ENCODE assay signal across 11 cellular contexts in genomic region chr2:98761267-98761781, GRCh38. TPM values are rescaled to one million over a fixed set of nuclear protein-coding genes. Genes with fewer than 3 reads are reported as not detected.
DNase-seq lines count a peak whose midpoint lies in the region; ATAC-seq and TF ChIP-seq lines count a peak whose summit lies in the region.
"Had no signal": no experiment of that assay in that cellular context is flagged by ENCODE, and none has a peak within 500 bp of the region (broad histone marks: within the 10 kb centered on the region; RNA-seq: fewer than 3 reads in every experiment).

No MANE protein-coding gene starts in this region.

- TF ChIP-seq CTCF in glutamatergic neuron (IDR thresholded peaks at IDR 0.05; ENCODE audit: partially characterized antibody, unreplicated experiment) (no peak), lower leg skin (IDR thresholded peaks at IDR 0.05) (no peak)

- no peak for TF ChIP-seq POLR2A in lower leg skin (IDR thresholded peaks at IDR 0.05)

- peak overlapping the region; percentile 88 for H3K27ac Mint-ChIP-seq in activated T-cell treated with anti-CD3 and anti-CD28 coated beads, Interleukin-2, amount 50 U/mL, for 72 hours
- H3K27ac Mint-ChIP-seq in glutamatergic neuron (ENCODE audit: unreplicated experiment), result peak overlapping the region; percentile 78

- no peak overlapping the region for H3K4me3 ChIP-seq in lower leg skin (ENCODE audit: low read depth, poor library complexity, severe bottlenecking)
- H3K4me3 ChIP-seq: SK-N-MC had no signal

- peak; percentile 80 to 84 for ATAC-seq in activated T-cell treated with anti-CD3 and anti-CD28 coated beads, Interleukin-2, amount 50 U/mL, for 72 hours (replicated peaks in 1 of 2)
- ATAC-seq: HCT116 had no signal

- intact Hi-C loops in lower leg skin (cut with DNase I; ENCODE audit: low total_unique reads), result no loop called here

- no peaks in the 10 kb centered on the region for H3K36me3 Mint-ChIP-seq in activated T-cell treated with anti-CD3 and anti-CD28 coated beads, Interleukin-2, amount 50 U/mL, for 72 hours (ENCODE audit: insufficient read depth in 2 of 2)
- H3K36me3 Mint-ChIP-seq in glutamatergic neuron (ENCODE audit: unreplicated experiment), result no peaks in the 10 kb centered on the region

- WGBS in lower leg skin, 2 donors, result 59 to 70% methylated on average over 9 of the region's 9 CpGs

- no peaks in the 10 kb centered on the region for H3K27me3 Mint-ChIP-seq in activated T-cell treated with anti-CD3 and anti-CD28 coated beads, Interleukin-2, amount 50 U/mL, for 72 hours (ENCODE audit: low read depth)
- H3K27me3 Mint-ChIP-seq in glutamatergic neuron (ENCODE audit: unreplicated experiment), result peaks cover 5% of the 10 kb centered on the region

- H3K4me1 Mint-ChIP-seq in activated T-cell treated with anti-CD3 and anti-CD28 coated beads, Interleukin-2, amount 50 U/mL, for 72 hours (ENCODE audit: low read depth), result peaks cover 76% of the 10 kb centered on the region
- H3K4me1 Mint-ChIP-seq in glutamatergic neuron (ENCODE audit: low read depth, unreplicated experiment), result peaks cover 7% of the 10 kb centered on the region

- no peaks in the 10 kb centered on the region for H3K9me3 Mint-ChIP-seq in activated T-cell treated with anti-CD3 and anti-CD28 coated beads, Interleukin-2, amount 50 U/mL, for 72 hours
- H3K9me3 Mint-ChIP-seq in glutamatergic neuron (ENCODE audit: unreplicated experiment), result peaks cover 7% of the 10 kb centered on the region

- peak; percentile 51 for DNase-seq in RPMI8226
- DNase-seq in activated T-cell treated with anti-CD3 and anti-CD28 coated beads, Interleukin-2, amount 50 U/mL, for 72 hours, result peak; percentile 71 to 81
- peak; percentile 68 for DNase-seq in glutamatergic neuron
- DNase-seq in stimulated activated CD8-positive, alpha-beta memory T cell treated with anti-CD3 and anti-CD28 coated beads, Interleukin-4, amount 100 ng/mL, for 48 hours, result peak; percentile 77
- DNase-seq in ureter (ENCODE audit: low spot score), result no peak
- DNase-seq in lower leg skin (ENCODE audit: low spot score in 2 of 2), result no peak
- no peak for DNase-seq in GM03348 (ENCODE audit: low spot score)
- no peak for DNase-seq in NK-92 treated with Interleukin-12 subunit alpha and Interleukin-12 subunit beta, amount 100 ng/mL, for 24 hours (lab: John Stamatoyannopoulos, UW)
- DNase-seq: MV-4-11 had no signal

- H3K4me3 Mint-ChIP-seq in activated T-cell treated with anti-CD3 and anti-CD28 coated beads, Interleukin-2, amount 50 U/mL, for 72 hours, result peak overlapping the region; percentile 30 to 81
- no peak overlapping the region for H3K4me3 Mint-ChIP-seq in glutamatergic neuron (ENCODE audit: unreplicated experiment)

RNA-seq across cellular contexts. Expression of gene MGAT4A, which starts 30.4 kb away (rescaled TPM):
- 100 to 1,000 TPM; 108 to 109 TPM for total RNA-seq in activated T-cell treated with anti-CD3 and anti-CD28 coated beads, Interleukin-2, amount 50 U/mL, for 72 hours
- total RNA-seq in glutamatergic neuron (ENCODE audit: unreplicated experiment) (35.8 TPM), ureter (63.8 TPM), lower leg skin (10 to 100 TPM in 3 of 4 donors, 1 to 10 TPM in 1; 7.3 to 24.9 (median 14.2) TPM)

Comparison
In these comparisons a context has a peak if more than half of its experiments do, and no peak if none do; other contexts are left out.
1. DNase-seq: peak in RPMI8226 (single experiment), activated T-cell treated with anti-CD3 and anti-CD28 coated beads, Interleukin-2, amount 50 U/mL, for 72 hours (2 of 2), glutamatergic neuron (single experiment) and stimulated activated CD8-positive, alpha-beta memory T cell treated with anti-CD3 and anti-CD28 coated beads, Interleukin-4, amount 100 ng/mL, for 48 hours (single experiment); none in ureter (single experiment), lower leg skin (0 of 2), GM03348 (single experiment) and NK-92 treated with Interleukin-12 subunit alpha and Interleukin-12 subunit beta, amount 100 ng/mL, for 24 hours (single experiment).